9 cellular contexts compared by ENCODE assay signal in genomic region chr12:49111206-49111605, GRCh38. TPM values are rescaled to one million over a fixed set of nuclear protein-coding genes. Genes with fewer than 3 reads are reported as not detected.
DNase-seq lines count a peak whose midpoint lies in the region; ATAC-seq and TF ChIP-seq lines count a peak whose summit lies in the region.
"Had no signal": no experiment of that assay in that cellular context is flagged by ENCODE, and none has a peak within 500 bp of the region (broad histone marks: within the 10 kb centered on the region; RNA-seq: fewer than 3 reads in every experiment).

No MANE protein-coding gene starts in this region.

- CTCF ChIA-PET in OCI-LY7 (lab: Charles Lee; ENCODE audit: unreplicated experiment): interaction anchor here (0.6 to 1.5 kb wide), 2 partner anchors 19 to 221 kb away, joined by 5 to 10 read pairs; partner anchors contain the start of gene TUBA1B
- CTCF ChIA-PET in GM10248 (lab: Yijun Ruan, JAX): interaction anchor here (0.7 to 19.5 kb wide), 9 partner anchors 10 to 46 kb away, joined by 3 to 369 read pairs (median 5); partner anchors contain the start of genes DHH and TUBA1B

- peak overlapping the region; percentile 76 for H3K4me2 ChIP-seq in OCI-LY7 (ENCODE audit: low read length)

- peak overlapping the region; percentile 99 for H2AFZ ChIP-seq in OCI-LY7 (ENCODE audit: low read length)

- H3K27ac ChIP-seq in OCI-LY7 (ENCODE audit: low read depth, low read length, poor library complexity, severe bottlenecking): peak overlapping the region; percentile 40
- H3K27ac ChIP-seq in epithelial cell of prostate: peak overlapping the region; percentile 69
- peak overlapping the region; percentile 100 for H3K27ac ChIP-seq in rectal smooth muscle tissue (ENCODE audit: low read depth, low read length)

- ATAC-seq in GM18498 (IDR thresholded peaks at IDR 0.05; ENCODE audit: unreplicated experiment) (peak; percentile 2), GM21737 (IDR thresholded peaks at IDR 0.05; ENCODE audit: unreplicated experiment) (no peak)

- no peaks in the 10 kb centered on the region for H3K79me2 ChIP-seq in OCI-LY7 (ENCODE audit: insufficient read depth, low read depth, low read length)

- no peak for DNase-seq in OCI-LY7 (ENCODE audit: low spot score)
- no peak for DNase-seq in epithelial cell of prostate (ENCODE audit: low read depth, low spot score)
- DNase-seq in DMS114 treated with DMSO at 0.1 percent for 48 hours (lab: John Stamatoyannopoulos, UW; ENCODE audit: unreplicated experiment): no peak
- DNase-seq in GM10248 (ENCODE audit: extremely low spot score): no peak
- no peak for DNase-seq in posterior vena cava (ENCODE audit: low spot score)

- H3K4me1 ChIP-seq in OCI-LY7 (ENCODE audit: insufficient read depth, low read length, poor library complexity, severe bottlenecking): peaks cover 22% of the 10 kb centered on the region
- peaks cover 8% of the 10 kb centered on the region for H3K4me1 ChIP-seq in rectal smooth muscle tissue (ENCODE audit: control insufficient read depth, insufficient read depth, low read length)

- H3K36me3 ChIP-seq in OCI-LY7 (ENCODE audit: insufficient read depth, low read length) (no peaks in the 10 kb centered on the region), rectal smooth muscle tissue (ENCODE audit: control insufficient read depth, insufficient read depth, low read length) (peaks cover 7% of the 10 kb centered on the region)

- H3K4me3 ChIP-seq in OCI-LY7 (ENCODE audit: low read depth, low read length, poor library complexity, severe bottlenecking): peak overlapping the region; percentile 81
- H3K4me3 ChIP-seq in rectal smooth muscle tissue (ENCODE audit: low read length): peak overlapping the region; percentile 67

- no peaks in the 10 kb centered on the region for H3K27me3 ChIP-seq in rectal smooth muscle tissue (ENCODE audit: control insufficient read depth, insufficient read depth, low read length)

- H3K9ac ChIP-seq in rectal smooth muscle tissue (ENCODE audit: low read length): no peak overlapping the region

- POLR2A ChIA-PET in OCI-LY7 (lab: Charles Lee) (interaction anchor here (0.6 to 1.9 kb wide), 5 partner anchors 12 to 78 kb away, joined by 3 to 7 read pairs (median 4); partner anchors contain the start of gene TUBA1A), GM10248 (lab: Yijun Ruan, JAX) (interaction anchor here (0.6 to 4.0 kb wide), 5 partner anchors 11 to 41 kb away, joined by 3 to 33 read pairs (median 4); partner anchors contain the start of genes RHEBL1 and TUBA1B)

- no peaks in the 10 kb centered on the region for H3K9me3 ChIP-seq in OCI-LY7 (ENCODE audit: low read length)

- no peaks in the 10 kb centered on the region for H4K20me1 ChIP-seq in OCI-LY7 (ENCODE audit: insufficient read depth, low read length)

- BruUV-seq in OCI-LY7 (replicated peaks; lab: Mats Ljungman, UMichigan): no TSS peak

- H3K9me2 ChIP-seq in OCI-LY7 (ENCODE audit: insufficient read depth, low read length): no peaks in the 10 kb centered on the region

- intact Hi-C loops in OCI-LY7 (cut with micrococcal nuclease; ENCODE audit: unreplicated experiment) (no loop called here), posterior vena cava (cut with DNase I) (no loop called here)

- TF ChIP-seq CTCF in OCI-LY7 (conservative IDR thresholded peaks at IDR 0.05; ENCODE audit: low read length): no peak
- TF ChIP-seq CTCF in GM10248 (IDR thresholded peaks at IDR 0.05; ENCODE audit: control extremely low read depth, extremely low read depth, low read depth, missing control alignments): no peak

RNA-seq across cellular contexts. Expression of gene LMBR1L, which starts 0.6 kb away (rescaled TPM):
- 26.8 and 37.2 TPM in 2 replicates for total RNA-seq in OCI-LY7 (2014; rRNA removed; shearing (Covaris generic))
- total RNA-seq in OCI-LY7 (2022): 43.6 and 48.1 TPM in 2 replicates
- 10 to 100 TPM; 37.7 to 40.8 TPM for total RNA-seq in posterior vena cava

RNA-seq across cellular contexts. Expression of gene DHH, which starts 16.6 kb away (rescaled TPM):
- total RNA-seq in OCI-LY7 (2014; rRNA removed; shearing (Covaris generic)): 0.06 TPM in 1 of 2 replicates, not detected in the other
- total RNA-seq in OCI-LY7 (2022) (0.17 and 0.31 TPM in 2 replicates), posterior vena cava (1 to 10 TPM in 1 of 2 donors, under 1 TPM in 1; 0.93 to 2.7 TPM)
- total RNA-seq: RPMI7951 had no signal

RNA-seq across cellular contexts. Expression of gene TUBA1B, which starts 20.0 kb away (rescaled TPM):
- total RNA-seq in OCI-LY7 (2014; rRNA removed; shearing (Covaris generic)): 3,393 and 3,539 TPM in 2 replicates
- total RNA-seq in OCI-LY7 (2022) (2,079 and 2,137 TPM in 2 replicates), posterior vena cava (100 to 1,000 TPM; 763 to 783 TPM)

RNA-seq across cellular contexts. Expression of gene RHEBL1, which starts 41.4 kb away (rescaled TPM):
- total RNA-seq in OCI-LY7 (2014; rRNA removed; shearing (Covaris generic)): 3.0 and 3.7 TPM in 2 replicates
- 3.1 and 3.4 TPM in 2 replicates for total RNA-seq in OCI-LY7 (2022)
- under 1 TPM in 1 of 2 donors, not detected in 1; 0.38 TPM for total RNA-seq in posterior vena cava

RNA-seq across cellular contexts. Expression of gene KMT2D, which starts 50.6 kb away (rescaled TPM):
- 41.8 and 43.2 TPM in 2 replicates for total RNA-seq in OCI-LY7 (2014; rRNA removed; shearing (Covaris generic))
- total RNA-seq in OCI-LY7 (2022) (122 and 129 TPM in 2 replicates), posterior vena cava (10 to 100 TPM; 59.5 to 63.3 TPM)

Comparison
In these comparisons a context has a peak if more than half of its experiments do, and no peak if none do; other contexts are left out.
1. H3K27ac ChIP-seq: peak in every context shown above with its lines; median percentile 100 in rectal smooth muscle tissue; 69 in epithelial cell of prostate; 40 in OCI-LY7.